ENCODE assay signal across 14 cellular contexts in genomic region chr10:119377431-119377830, GRCh38.
"Had no signal": no experiment of that assay in that cellular context is flagged by ENCODE, and none has a peak within 500 bp of the region (broad histone marks: within the 10 kb centered on the region; RNA-seq: fewer than 3 reads in every experiment).

No MANE protein-coding gene starts in this region.

- H3K4me1 ChIP-seq: colonic mucosa had no signal

- H3K4me3 Mint-ChIP-seq: activated CD8-positive, alpha-beta T cell treated with anti-CD3 and anti-CD28 coated beads for 36 hours; activated naive CD8-positive, alpha-beta T cell treated with anti-CD3 and anti-CD28 coated beads, Interleukin-2, amount 50 U/mL, for 24 hours had no signal

- H3K4me2 ChIP-seq: hepatocyte had no signal

- H2AFZ ChIP-seq: hepatocyte, parathyroid adenoma had no signal

- H3K27me3 Mint-ChIP-seq: activated CD8-positive, alpha-beta T cell treated with anti-CD3 and anti-CD28 coated beads for 36 hours; activated naive CD8-positive, alpha-beta T cell treated with anti-CD3 and anti-CD28 coated beads, Interleukin-2, amount 50 U/mL, for 24 hours had no signal

- H3K27ac ChIP-seq: cardiac muscle cell, colonic mucosa, hepatocyte, parathyroid adenoma, skin epidermis, VCaP had no signal

- DNase-seq: activated CD4-positive, alpha-beta T cell treated with anti-CD3 and anti-CD28 coated beads for 4 hours; activated CD8-positive, alpha-beta memory T cell treated with anti-CD3 and anti-CD28 coated beads, Interleukin-2, amount 50 U/mL, for 4 hours; activated CD8-positive, alpha-beta T cell treated with anti-CD3 and anti-CD28 coated beads for 36 hours; activated naive CD8-positive, alpha-beta T cell treated with anti-CD3 and anti-CD28 coated beads, Interleukin-2, amount 50 U/mL, for 24 hours; colonic mucosa; foreskin melanocyte; stomach; T1000 had no signal

- H3K9ac ChIP-seq: parathyroid adenoma had no signal

- ATAC-seq: activated CD8-positive, alpha-beta T cell treated with anti-CD3 and anti-CD28 coated beads for 36 hours; activated naive CD8-positive, alpha-beta T cell treated with anti-CD3 and anti-CD28 coated beads, Interleukin-2, amount 50 U/mL, for 24 hours had no signal

- H3K4me3 ChIP-seq: ascending aorta, cardiac muscle cell, colonic mucosa, hepatocyte, skin epidermis, stomach had no signal

- H3K27me3 ChIP-seq: ascending aorta, cardiac muscle cell, colonic mucosa, hepatocyte, stomach had no signal

- H3K27ac Mint-ChIP-seq: activated CD8-positive, alpha-beta T cell treated with anti-CD3 and anti-CD28 coated beads for 36 hours; activated naive CD8-positive, alpha-beta T cell treated with anti-CD3 and anti-CD28 coated beads, Interleukin-2, amount 50 U/mL, for 24 hours had no signal

- H3K9me3 Mint-ChIP-seq: activated CD8-positive, alpha-beta T cell treated with anti-CD3 and anti-CD28 coated beads for 36 hours; activated naive CD8-positive, alpha-beta T cell treated with anti-CD3 and anti-CD28 coated beads, Interleukin-2, amount 50 U/mL, for 24 hours had no signal

- H3K9me3 ChIP-seq: ascending aorta, colonic mucosa, stomach had no signal

- H3K36me3 ChIP-seq: cardiac muscle cell, colonic mucosa had no signal
